17 cellular contexts compared by ENCODE assay signal in the genomic region with DNA sequence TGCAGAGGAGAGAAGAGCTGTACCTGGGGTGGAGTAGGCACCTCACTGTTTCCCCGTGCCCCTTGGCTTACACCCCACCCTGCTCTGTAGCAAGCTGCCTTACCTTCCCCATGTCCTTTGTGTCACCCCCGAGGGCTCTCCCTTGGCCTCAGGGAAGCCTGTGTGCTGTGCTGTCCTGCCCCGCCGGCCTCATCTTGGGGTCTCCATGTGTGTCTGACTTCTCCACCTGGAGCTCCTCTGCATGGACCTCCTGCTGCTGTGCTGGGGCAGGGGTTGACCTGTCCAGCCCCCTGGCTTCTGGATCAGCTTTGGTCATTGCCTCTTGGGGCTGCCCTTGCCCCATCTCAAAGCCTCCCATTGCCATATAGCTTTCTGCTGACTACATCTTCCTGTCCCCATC. TPM values are rescaled to one million over a fixed set of nuclear protein-coding genes. Genes with fewer than 3 reads are reported as not detected.
A peak's percentile ranks its signal among the peaks of the same experiment; 100 is the strongest.
DNase-seq lines count a peak whose midpoint lies in the region; ATAC-seq and TF ChIP-seq lines count a peak whose summit lies in the region.
"Had no signal": no experiment of that assay in that cellular context is flagged by ENCODE, and none has a peak within 500 bp of the region (broad histone marks: within the 10 kb centered on the region; RNA-seq: fewer than 3 reads in every experiment).

No MANE protein-coding gene starts in this region.

- no peak overlapping the region for H3K23ac ChIP-seq in mesenchymal stem cell (ENCODE audit: low read length in 2 of 2)

- no peak for TF ChIP-seq POLR2A in lower leg skin (IDR thresholded peaks at IDR 0.05)

- no peaks in the 10 kb centered on the region for H3K4me1 Mint-ChIP-seq in activated T-helper 17 cell treated with anti-CD3 and anti-CD28 coated beads, Interleukin-2, amount 50 U/mL, for 72 hours
- H3K4me1 Mint-ChIP-seq in stimulated activated effector memory CD8-positive, alpha-beta T cell treated with anti-CD3 and anti-CD28 coated beads, Interleukin-12 subunit alpha, Interleukin-12 subunit beta, amount 100 ng/mL, for 72 hours = no peaks in the 10 kb centered on the region
- no peaks in the 10 kb centered on the region for H3K4me1 Mint-ChIP-seq in activated T-cell treated with anti-CD3 and anti-CD28 coated beads, Interleukin-2, amount 50 U/mL, for 4 hours (ENCODE audit: low read depth)

- no peak overlapping the region for H2BK120ac ChIP-seq in mesenchymal stem cell (ENCODE audit: low read depth, low read length)

- H3K18ac ChIP-seq in mesenchymal stem cell (ENCODE audit: low read depth in 1 of 2, low read length in 2 of 2) = no peak overlapping the region

- no peak overlapping the region for H2BK15ac ChIP-seq in mesenchymal stem cell (ENCODE audit: low read depth, poor library complexity, severe bottlenecking)

- H3K36me3 ChIP-seq in mesenchymal stem cell (ENCODE audit: control insufficient read depth in 1 of 2, insufficient read depth in 2 of 2, low read depth in 1 of 2, low read length in 2 of 2) = no peaks in the 10 kb centered on the region
- H3K36me3 ChIP-seq: BLaER1 treated with 17β-estradiol and CSF1 and Interleukin-3, amounts not matched to agents 10 nM and 100 nM had no signal

- H4K91ac ChIP-seq in mesenchymal stem cell (ENCODE audit: low read length) = no peak overlapping the region

- no peak for ATAC-seq in activated T-helper 17 cell treated with anti-CD3 and anti-CD28 coated beads, Interleukin-2, amount 50 U/mL, for 72 hours (replicated peaks)
- ATAC-seq in stimulated activated effector memory CD8-positive, alpha-beta T cell treated with anti-CD3 and anti-CD28 coated beads, Interleukin-12 subunit alpha, Interleukin-12 subunit beta, amount 100 ng/mL, for 72 hours = no peak
- no peak for ATAC-seq in activated T-cell treated with anti-CD3 and anti-CD28 coated beads, Interleukin-2, amount 50 U/mL, for 4 hours
- no peak for ATAC-seq in GM21423 (IDR thresholded peaks at IDR 0.05; ENCODE audit: unreplicated experiment)

- H2BK12ac ChIP-seq in mesenchymal stem cell (ENCODE audit: low read length in 2 of 2) = no peak overlapping the region

- intact Hi-C loops in lower leg skin (cut with DNase I; ENCODE audit: low total_unique reads) = loop anchor here (2.0 kb wide), 1 partner anchor 120 kb away; the partner anchor contains the start of gene SLC35E4

- H3K14ac ChIP-seq in mesenchymal stem cell (ENCODE audit: low read length in 2 of 2) = no peak overlapping the region

- H3K4me1 ChIP-seq in mesenchymal stem cell (ENCODE audit: control insufficient read depth, insufficient read depth, low read depth, low read length) = no peaks in the 10 kb centered on the region
- H3K4me1 ChIP-seq: BLaER1 treated with 17β-estradiol and CSF1 and Interleukin-3, amounts not matched to agents 10 nM and 100 nM had no signal

- 87% methylated on average over 4 of the region's 4 CpGs for WGBS in mesenchymal stem cell
- 88% methylated on average over 2 to 4 of the region's 4 CpGs for WGBS in lower leg skin, 2 donors

- H3K79me1 ChIP-seq in mesenchymal stem cell (replicated peaks; ENCODE audit: low read length, poor library complexity, severe bottlenecking) = no peaks in the 10 kb centered on the region

- no peaks in the 10 kb centered on the region for H3K9me3 ChIP-seq in mesenchymal stem cell (ENCODE audit: control insufficient read depth, low read length)
- H3K9me3 ChIP-seq: BLaER1 treated with 17β-estradiol and CSF1 and Interleukin-3, amounts not matched to agents 10 nM and 100 nM had no signal

- H3K4ac ChIP-seq in mesenchymal stem cell (ENCODE audit: low read depth in 1 of 2, low read length in 2 of 2) = no peak overlapping the region

- no peak overlapping the region for H3K27ac ChIP-seq in mesenchymal stem cell (ENCODE audit: low read length, poor library complexity, severe bottlenecking)
- H3K27ac ChIP-seq: BLaER1 treated with 17β-estradiol and CSF1 and Interleukin-3, amounts not matched to agents 10 nM and 100 nM had no signal

- H3K9me3 Mint-ChIP-seq in activated T-helper 17 cell treated with anti-CD3 and anti-CD28 coated beads, Interleukin-2, amount 50 U/mL, for 72 hours = no peaks in the 10 kb centered on the region
- no peaks in the 10 kb centered on the region for H3K9me3 Mint-ChIP-seq in stimulated activated effector memory CD8-positive, alpha-beta T cell treated with anti-CD3 and anti-CD28 coated beads, Interleukin-12 subunit alpha, Interleukin-12 subunit beta, amount 100 ng/mL, for 72 hours
- no peaks in the 10 kb centered on the region for H3K9me3 Mint-ChIP-seq in activated T-cell treated with anti-CD3 and anti-CD28 coated beads, Interleukin-2, amount 50 U/mL, for 4 hours
- H3K9me3 Mint-ChIP-seq: CD4-positive, alpha-beta T cell; HFFc6 had no signal

- no peak overlapping the region for H4K8ac ChIP-seq in mesenchymal stem cell (ENCODE audit: low read length)

- peak overlapping the region; percentile 27 for H3K9ac ChIP-seq in mesenchymal stem cell (ENCODE audit: low read length)

- H3K27me3 Mint-ChIP-seq in activated T-helper 17 cell treated with anti-CD3 and anti-CD28 coated beads, Interleukin-2, amount 50 U/mL, for 72 hours = peaks cover 4% of the 10 kb centered on the region
- peaks cover 3% of the 10 kb centered on the region for H3K27me3 Mint-ChIP-seq in activated T-cell treated with anti-CD3 and anti-CD28 coated beads, Interleukin-2, amount 50 U/mL, for 4 hours (ENCODE audit: low read depth)
- H3K27me3 Mint-ChIP-seq: CD4-positive, alpha-beta T cell had no signal

- H3K36me3 Mint-ChIP-seq in activated T-helper 17 cell treated with anti-CD3 and anti-CD28 coated beads, Interleukin-2, amount 50 U/mL, for 72 hours (ENCODE audit: low read depth) = no peaks in the 10 kb centered on the region
- H3K36me3 Mint-ChIP-seq in stimulated activated effector memory CD8-positive, alpha-beta T cell treated with anti-CD3 and anti-CD28 coated beads, Interleukin-12 subunit alpha, Interleukin-12 subunit beta, amount 100 ng/mL, for 72 hours = no peaks in the 10 kb centered on the region
- no peaks in the 10 kb centered on the region for H3K36me3 Mint-ChIP-seq in activated T-cell treated with anti-CD3 and anti-CD28 coated beads, Interleukin-2, amount 50 U/mL, for 4 hours (ENCODE audit: insufficient read depth)

- H3K4me3 ChIP-seq in mesenchymal stem cell (ENCODE audit: insufficient read depth in 1 of 2, low read depth in 1 of 2, low read length in 2 of 2) (no peak overlapping the region), lower leg skin (ENCODE audit: low read depth, poor library complexity, severe bottlenecking) (no peak overlapping the region)
- H3K4me3 ChIP-seq: BLaER1 treated with 17β-estradiol and CSF1 and Interleukin-3, amounts not matched to agents 10 nM and 100 nM; GM12878 had no signal

- no peak overlapping the region for H2BK5ac ChIP-seq in mesenchymal stem cell (ENCODE audit: low read depth, low read length, poor library complexity, severe bottlenecking)

- H3K27ac Mint-ChIP-seq in activated T-helper 17 cell treated with anti-CD3 and anti-CD28 coated beads, Interleukin-2, amount 50 U/mL, for 72 hours = peak overlapping the region; percentile 24
- H3K27ac Mint-ChIP-seq in stimulated activated effector memory CD8-positive, alpha-beta T cell treated with anti-CD3 and anti-CD28 coated beads, Interleukin-12 subunit alpha, Interleukin-12 subunit beta, amount 100 ng/mL, for 72 hours = peak overlapping the region; percentile 38
- H3K27ac Mint-ChIP-seq: CD4-positive, alpha-beta T cell; HFFc6 had no signal

- DNase-seq in activated effector memory CD4-positive, alpha-beta T cell treated with anti-CD3 and anti-CD28 coated beads, Interleukin-2, amount 50 U/mL, for 16 hours = peak; percentile 49
- no peak for DNase-seq in activated effector memory CD4-positive, alpha-beta T cell treated with Interleukin-2 at 50 U/mL for 16 hours
- DNase-seq in mesenchymal stem cell = no peak
- no peak for DNase-seq in stimulated activated effector memory CD8-positive, alpha-beta T cell treated with anti-CD3 and anti-CD28 coated beads, Interleukin-12 subunit alpha, Interleukin-12 subunit beta, amount 100 ng/mL, for 72 hours (ENCODE audit: low spot score in 2 of 2)
- no peak for DNase-seq in lower leg skin (ENCODE audit: low spot score in 2 of 2)
- DNase-seq in activated T-cell treated with anti-CD3 and anti-CD28 coated beads, Interleukin-2, amount 50 U/mL, for 4 hours = no peak
- DNase-seq: 8988T; AML-193; Calu3; CD4-positive, alpha-beta T cell; DMS79; HCEC 1CT; HFFc6 had no signal

- no peak overlapping the region for H3K4me3 Mint-ChIP-seq in activated T-helper 17 cell treated with anti-CD3 and anti-CD28 coated beads, Interleukin-2, amount 50 U/mL, for 72 hours
- H3K4me3 Mint-ChIP-seq in stimulated activated effector memory CD8-positive, alpha-beta T cell treated with anti-CD3 and anti-CD28 coated beads, Interleukin-12 subunit alpha, Interleukin-12 subunit beta, amount 100 ng/mL, for 72 hours = no peak overlapping the region
- H3K4me3 Mint-ChIP-seq in activated T-cell treated with anti-CD3 and anti-CD28 coated beads, Interleukin-2, amount 50 U/mL, for 4 hours = no peak overlapping the region
- H3K4me3 Mint-ChIP-seq: CD4-positive, alpha-beta T cell; HFFc6 had no signal

- no peak for TF ChIP-seq CTCF in lower leg skin (IDR thresholded peaks at IDR 0.05)

- no peak overlapping the region for H2AFZ ChIP-seq in mesenchymal stem cell (ENCODE audit: low read depth, low read length)

- H3K4me2 ChIP-seq in mesenchymal stem cell (ENCODE audit: low read length, poor library complexity, severe bottlenecking) = no peak overlapping the region
- H3K4me2 ChIP-seq: BLaER1 treated with 17β-estradiol and CSF1 and Interleukin-3, amounts not matched to agents 10 nM and 100 nM had no signal

- H2AK5ac ChIP-seq in mesenchymal stem cell (ENCODE audit: low read length, severe bottlenecking) = no peak overlapping the region

- peaks cover 0 to 3% of the 10 kb centered on the region in 2 experiments for H3K27me3 ChIP-seq in mesenchymal stem cell (ENCODE audit: control insufficient read depth in 1 of 2, insufficient read depth in 1 of 2, low read length in 2 of 2)
- H3K27me3 ChIP-seq: BLaER1 treated with 17β-estradiol and CSF1 and Interleukin-3, amounts not matched to agents 10 nM and 100 nM had no signal

RNA-seq across cellular contexts. Expression of gene OSBP2, which starts 59.8 kb away (rescaled TPM):
- total RNA-seq in activated T-helper 17 cell treated with anti-CD3 and anti-CD28 coated beads, Interleukin-2, amount 50 U/mL, for 72 hours = 10 to 100 TPM in 1 of 2 donors, 1 to 10 TPM in 1; 3.1 to 16.7 TPM
- polyA plus RNA-seq in mesenchymal stem cell (2013, experiment 1 of 2) = 0.21 TPM
- polyA plus RNA-seq in mesenchymal stem cell (2013, experiment 2 of 2) = 0.21 TPM
- 10 to 100 TPM in 2 of 4 donors, 1 to 10 TPM in 2; 7.2 to 13.3 (median 10.0) TPM for total RNA-seq in lower leg skin
- total RNA-seq in activated T-cell treated with anti-CD3 and anti-CD28 coated beads, Interleukin-2, amount 50 U/mL, for 4 hours = 1 to 10 TPM; 1.2 to 1.3 (median 1.3) TPM
